In genomic region chr1:228695015-228695955, GRCh38 we compare ENCODE assay signal across 23 cellular contexts. TPM values are rescaled to one million over a fixed set of nuclear protein-coding genes. Genes with fewer than 3 reads are reported as not detected.
A peak's percentile ranks its signal among the peaks of the same experiment; 100 is the strongest.
DNase-seq lines count a peak whose midpoint lies in the region; ATAC-seq and TF ChIP-seq lines count a peak whose summit lies in the region.
"Had no signal": no experiment of that assay in that cellular context is flagged by ENCODE, and none has a peak within 500 bp of the region (broad histone marks: within the 10 kb centered on the region; RNA-seq: fewer than 3 reads in every experiment).

No MANE protein-coding gene starts in this region.

- no peak overlapping the region for H3K4me3 ChIP-seq in PC-3 (ENCODE audit: low read length)
- no peak overlapping the region for H3K4me3 ChIP-seq in fibroblast of mammary gland (ENCODE audit: control insufficient read depth, low read depth, low read length)
- H3K4me3 ChIP-seq: colonic mucosa, tibial nerve had no signal

- H3K27me3 Mint-ChIP-seq in activated CD4-positive, alpha-beta T cell treated with anti-CD3 and anti-CD28 coated beads for 36 hours = no peaks in the 10 kb centered on the region
- H3K27me3 Mint-ChIP-seq: activated naive CD4-positive, alpha-beta T cell treated with anti-CD3 and anti-CD28 coated beads, Interleukin-2, amount 50 U/mL, for 24 hours had no signal

- H3K36me3 Mint-ChIP-seq in activated CD4-positive, alpha-beta T cell treated with anti-CD3 and anti-CD28 coated beads for 36 hours (ENCODE audit: low read depth) = no peaks in the 10 kb centered on the region
- H3K36me3 Mint-ChIP-seq: activated naive CD4-positive, alpha-beta T cell treated with anti-CD3 and anti-CD28 coated beads, Interleukin-2, amount 50 U/mL, for 24 hours; brain had no signal

- H2AFZ ChIP-seq in PC-3 (ENCODE audit: low read length) = no peak overlapping the region

- H3K4me1 ChIP-seq in PC-3 (ENCODE audit: insufficient read depth, low read length) = no peaks in the 10 kb centered on the region
- H3K4me1 ChIP-seq: Caco-2, colonic mucosa had no signal

- intact Hi-C loops in activated CD4-positive, alpha-beta T cell treated with anti-CD3 and anti-CD28 coated beads for 36 hours (cut with DNase I, micrococcal nuclease) = no loop called here
- intact Hi-C loops in PC-3 (cut with micrococcal nuclease) = no loop called here

- H4K20me1 ChIP-seq in PC-3 (ENCODE audit: low read length) = no peaks in the 10 kb centered on the region

- no peak overlapping the region for H3K4me3 Mint-ChIP-seq in activated CD4-positive, alpha-beta T cell treated with anti-CD3 and anti-CD28 coated beads for 36 hours
- H3K4me3 Mint-ChIP-seq: activated naive CD4-positive, alpha-beta T cell treated with anti-CD3 and anti-CD28 coated beads, Interleukin-2, amount 50 U/mL, for 24 hours; brain had no signal

- H3F3A ChIP-seq in PC-3 (ENCODE audit: low read length, unreplicated experiment) = no peaks in the 10 kb centered on the region

- peak; percentile 20 for DNase-seq in activated CD4-positive, alpha-beta T cell treated with anti-CD3 and anti-CD28 coated beads for 36 hours
- no peak for DNase-seq in activated CD4-positive, alpha-beta T cell treated with anti-CD3 and anti-CD28 coated beads, Interleukin-2, amount 50 U/mL, for 4 hours
- DNase-seq in EL = peak; percentile 4
- peak; percentile 16 for DNase-seq in PC-3
- DNase-seq in fibroblast of mammary gland (ENCODE audit: low read depth) = peak; percentile 37
- DNase-seq: activated CD4-positive, CD25-positive, alpha-beta regulatory T cell; activated CD8-positive, alpha-beta memory T cell treated with anti-CD3 and anti-CD28 coated beads, Interleukin-2, amount 50 U/mL, for 48 hours; Caco-2; colonic mucosa; foreskin fibroblast; H7; hippocampal formation; NCI-H1930; SK-N-SH; T-helper 9 cell had no signal

- no peak overlapping the region for H3K27ac Mint-ChIP-seq in activated CD4-positive, alpha-beta T cell treated with anti-CD3 and anti-CD28 coated beads for 36 hours
- H3K27ac Mint-ChIP-seq: activated naive CD4-positive, alpha-beta T cell treated with anti-CD3 and anti-CD28 coated beads, Interleukin-2, amount 50 U/mL, for 24 hours; brain had no signal

- no peaks in the 10 kb centered on the region for H3K9me3 ChIP-seq in PC-3 (ENCODE audit: low read length)
- H3K9me3 ChIP-seq: Caco-2, colonic mucosa, SK-N-SH, tibial nerve had no signal

- H3K27me3 ChIP-seq in PC-3 (ENCODE audit: low read length) = no peaks in the 10 kb centered on the region
- H3K27me3 ChIP-seq: colonic mucosa, tibial nerve had no signal

- no peaks in the 10 kb centered on the region for H3K9me2 ChIP-seq in PC-3 (replicated peaks; ENCODE audit: low read length)
- H3K9me2 ChIP-seq: SK-N-SH had no signal

- POLR2A ChIA-PET in activated CD4-positive, alpha-beta T cell treated with anti-CD3 and anti-CD28 coated beads for 36 hours (lab: Charles Lee) = no interaction called here
- POLR2A ChIA-PET in PC-3 (lab: Charles Lee; ENCODE audit: unreplicated experiment) = no interaction called here

- H3K36me3 ChIP-seq in PC-3 (ENCODE audit: low read depth, low read length) = no peaks in the 10 kb centered on the region
- H3K36me3 ChIP-seq: colonic mucosa, tibial nerve had no signal

- CTCF ChIA-PET in activated CD4-positive, alpha-beta T cell treated with anti-CD3 and anti-CD28 coated beads for 36 hours (lab: Charles Lee) = interaction anchor here (0.6 kb wide), 1 partner anchor 30 kb away, joined by 3 read pairs; no protein-coding TSS in a partner anchor
- CTCF ChIA-PET in PC-3 (lab: Charles Lee) = no interaction called here

- no TSS peak for BruUV-seq in PC-3 (replicated peaks; lab: Mats Ljungman, UMichigan)

- TF ChIP-seq CTCF in PC-3 (conservative IDR thresholded peaks at IDR 0.05; ENCODE audit: low read depth, low read length) = no peak
- TF ChIP-seq CTCF in fibroblast of mammary gland (conservative IDR thresholded peaks at IDR 0.05; ENCODE audit: control insufficient read depth, insufficient read depth, low read depth, low read length) = no peak

- ATAC-seq in activated CD4-positive, alpha-beta T cell treated with anti-CD3 and anti-CD28 coated beads for 36 hours = peak; percentile 55
- ATAC-seq in PC-3 = peak; percentile 42; the same call in 1 of the 2 replicates
- ATAC-seq in GM18511 (IDR thresholded peaks at IDR 0.05; ENCODE audit: unreplicated experiment) = no peak
- no peak for ATAC-seq in HG03025 (IDR thresholded peaks at IDR 0.05; ENCODE audit: low FRiP score, unreplicated experiment)
- no peak for ATAC-seq in GM19395 (IDR thresholded peaks at IDR 0.05; ENCODE audit: unreplicated experiment)
- ATAC-seq: right cardiac atrium had no signal

- no peak overlapping the region for H3K27ac ChIP-seq in PC-3 (ENCODE audit: low read length)
- H3K27ac ChIP-seq: 22Rv1, colonic mucosa, tibial nerve had no signal

- no peak overlapping the region for H3K9ac ChIP-seq in PC-3 (ENCODE audit: low read length)
- H3K9ac ChIP-seq: SK-N-SH had no signal

- no peaks in the 10 kb centered on the region for H3K79me2 ChIP-seq in PC-3 (ENCODE audit: low read length)

- no peaks in the 10 kb centered on the region for H3K9me3 Mint-ChIP-seq in activated CD4-positive, alpha-beta T cell treated with anti-CD3 and anti-CD28 coated beads for 36 hours (ENCODE audit: low read depth)
- H3K9me3 Mint-ChIP-seq: activated naive CD4-positive, alpha-beta T cell treated with anti-CD3 and anti-CD28 coated beads, Interleukin-2, amount 50 U/mL, for 24 hours had no signal

- H3K4me2 ChIP-seq in PC-3 (ENCODE audit: low read length) = no peak overlapping the region
- H3K4me2 ChIP-seq: SK-N-SH had no signal

- H3K4me1 Mint-ChIP-seq in activated CD4-positive, alpha-beta T cell treated with anti-CD3 and anti-CD28 coated beads for 36 hours = peaks cover 15% of the 10 kb centered on the region

RNA-seq across cellular contexts. Expression of gene RHOU, which starts 40.0 kb away (rescaled TPM):
- 1 to 10 TPM; 1.2 TPM for total RNA-seq in activated CD4-positive, alpha-beta T cell treated with anti-CD3 and anti-CD28 coated beads for 36 hours
- total RNA-seq in PC-3 (2014; rRNA removed) = 0.17 and 0.26 TPM in 2 replicates

Comparison
In these comparisons a context has a peak if more than half of its experiments do, and no peak if none do; other contexts are left out.
1. DNase-seq: peak in activated CD4-positive, alpha-beta T cell treated with anti-CD3 and anti-CD28 coated beads for 36 hours (single experiment), EL (single experiment), PC-3 (single experiment) and fibroblast of mammary gland (single experiment); none in activated CD4-positive, alpha-beta T cell treated with anti-CD3 and anti-CD28 coated beads, Interleukin-2, amount 50 U/mL, for 4 hours (0 of 2).
2. ATAC-seq: peak in activated CD4-positive, alpha-beta T cell treated with anti-CD3 and anti-CD28 coated beads for 36 hours (single experiment) and PC-3 (single experiment); none in GM18511 (single experiment), HG03025 (single experiment) and GM19395 (single experiment).